ENCODE assay signal across 15 cellular contexts in genomic region chr11:24748261-24748660, GRCh38.
DNase-seq lines count a peak whose midpoint lies in the region; ATAC-seq and TF ChIP-seq lines count a peak whose summit lies in the region.
"Had no signal": no experiment of that assay in that cellular context is flagged by ENCODE, and none has a peak within 500 bp of the region (broad histone marks: within the 10 kb centered on the region; RNA-seq: fewer than 3 reads in every experiment).

No MANE protein-coding gene starts in this region.

- no peak overlapping the region for H3K4me3 ChIP-seq in SU-DHL-6 (ENCODE audit: insufficient read depth, low read length, poor library complexity, severe bottlenecking)
- H3K4me3 ChIP-seq: GM12878 had no signal

- H3K79me2 ChIP-seq in SU-DHL-6 (ENCODE audit: insufficient read depth, low read length), result no peaks in the 10 kb centered on the region

- no peaks in the 10 kb centered on the region for H3K9me2 ChIP-seq in SU-DHL-6 (replicated peaks; ENCODE audit: insufficient read depth, low read length)

- no peaks in the 10 kb centered on the region for H3K36me3 ChIP-seq in SU-DHL-6 (ENCODE audit: low read length)

- H3K4me3 Mint-ChIP-seq in naive B cell, result peak overlapping the region; percentile 50 to 90 (median 76)

- ATAC-seq in naive B cell (ENCODE audit: low read depth in 2 of 2), result peak; percentile 30 to 51
- ATAC-seq: GM12878, HCT116 had no signal

- H3K4me2 ChIP-seq in SU-DHL-6 (ENCODE audit: low read depth, low read length, poor library complexity, severe bottlenecking), result peak overlapping the region; percentile 27

- no peaks in the 10 kb centered on the region for H3K36me3 Mint-ChIP-seq in naive B cell

- H3F3A ChIP-seq in SU-DHL-6 (ENCODE audit: insufficient read depth), result no peaks in the 10 kb centered on the region

- H3K27ac Mint-ChIP-seq in naive B cell, result peak overlapping the region in 3 of 6 donors; percentile 51 to 92 (median 63)

- peaks cover 26 to 48% (median 41%) of the 10 kb centered on the region in 3 donors for H3K4me1 Mint-ChIP-seq in naive B cell

- no peaks in the 10 kb centered on the region for H4K20me1 ChIP-seq in SU-DHL-6 (ENCODE audit: low read depth, low read length)

- no peaks in the 10 kb centered on the region for H3K27me3 ChIP-seq in SU-DHL-6 (ENCODE audit: low read length)

- TF ChIP-seq CTCF in SU-DHL-6 (IDR thresholded peaks at IDR 0.05; ENCODE audit: insufficient read depth, low read length, poor library complexity, severe bottlenecking), result no peak

- H3K9me3 ChIP-seq in SU-DHL-6 (ENCODE audit: insufficient read depth, low read length), result 0 out of 2 replicates have a peak, but pooled peaks cover 9% of the 10 kb centered on the region

- H3K27ac ChIP-seq in SU-DHL-6 (ENCODE audit: low read depth, low read length), result peak overlapping the region; percentile 65

- H3K9me3 Mint-ChIP-seq in naive B cell, result peaks cover 0 to 10% (median 5%) of the 10 kb centered on the region in 7 donors

- peak; percentile 8 for DNase-seq in NOMO-1 treated with DMSO at 0.1 percent for 48 hours (lab: John Stamatoyannopoulos, UW; ENCODE audit: unreplicated experiment)
- no peak for DNase-seq in NOMO-1 (lab: John Stamatoyannopoulos, UW; ENCODE audit: unreplicated experiment in 2 of 2)
- DNase-seq in NOMO-1 treated with dmso at 0.1 percent for 144 hours (lab: John Stamatoyannopoulos, UW; ENCODE audit: unreplicated experiment), result peak; percentile 30
- no peak for DNase-seq in naive B cell
- DNase-seq in stimulated activated CD8-positive, alpha-beta memory T cell treated with anti-CD3 and anti-CD28 coated beads, Interleukin-4, amount 100 ng/mL, for 48 hours, result no peak
- no peak for DNase-seq in NCI-H1417 treated with DMSO at 0.1 percent for 48 hours (lab: John Stamatoyannopoulos, UW)
- DNase-seq in GDM1 (lab: John Stamatoyannopoulos, UW), result no peak
- DNase-seq: 8988T, COR-L47, NCI-H1092 treated with DMSO at 0.1 percent for 48 hours, NCI-H187, SIG-M5 had no signal

- H2AFZ ChIP-seq in SU-DHL-6 (ENCODE audit: low read depth, low read length, severe bottlenecking), result peak overlapping the region; percentile 29

- no peaks in the 10 kb centered on the region for H3K27me3 Mint-ChIP-seq in naive B cell

- H3K9ac ChIP-seq in SU-DHL-6 (ENCODE audit: low read length), result no peak overlapping the region

Comparison
In these comparisons a context has a peak if more than half of its experiments do, and no peak if none do; other contexts are left out.
1. DNase-seq: peak in NOMO-1 treated with DMSO at 0.1 percent for 48 hours (single experiment) and NOMO-1 treated with dmso at 0.1 percent for 144 hours (single experiment); none in NOMO-1 (0 of 2), naive B cell (single experiment), stimulated activated CD8-positive, alpha-beta memory T cell treated with anti-CD3 and anti-CD28 coated beads, Interleukin-4, amount 100 ng/mL, for 48 hours (single experiment), NCI-H1417 treated with DMSO at 0.1 percent for 48 hours (single experiment) and GDM1 (single experiment).